21 cellular contexts compared by ENCODE assay signal in the genomic region with DNA sequence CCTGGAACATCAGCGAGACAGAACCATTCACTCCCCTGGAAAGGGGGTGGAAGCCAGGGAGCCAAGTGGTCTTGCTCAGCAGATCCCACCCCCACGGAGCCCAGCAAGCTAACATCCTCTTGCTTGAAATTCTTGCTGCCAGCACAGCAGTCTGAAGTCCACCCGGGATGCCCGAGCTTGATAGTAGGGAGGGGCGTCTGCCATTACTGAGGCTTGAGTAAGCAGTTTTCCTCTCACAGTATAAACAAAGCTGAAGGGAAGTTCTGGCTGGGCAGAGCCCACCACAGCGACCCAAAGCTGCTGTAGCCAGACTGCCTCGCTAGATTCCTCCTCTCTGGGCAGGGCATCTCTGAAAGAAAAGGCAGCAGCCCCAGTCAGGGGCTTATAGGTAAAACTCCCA.
DNase-seq lines count a peak whose midpoint lies in the region; TF ChIP-seq lines count a peak whose summit lies in the region.
"Had no signal": no experiment of that assay in that cellular context is flagged by ENCODE, and none has a peak within 500 bp of the region (broad histone marks: within the 10 kb centered on the region; RNA-seq: fewer than 3 reads in every experiment).

No MANE protein-coding gene starts in this region.

- H2BK15ac ChIP-seq in mesenchymal stem cell (ENCODE audit: low read depth, poor library complexity, severe bottlenecking) = no peak overlapping the region

- no peak overlapping the region for H3K9ac ChIP-seq in mesenchymal stem cell (ENCODE audit: low read length)

- H4K91ac ChIP-seq in mesenchymal stem cell (ENCODE audit: low read length) = peak overlapping the region; percentile 74

- peak overlapping the region; percentile 36 for H2AFZ ChIP-seq in mesenchymal stem cell (ENCODE audit: low read depth, low read length)

- in situ Hi-C loops in brain microvascular endothelial cell (cut with HindIII; ENCODE audit: low pct_ligation_motif_present, low sequenced_read_pairs) = no loop called here

- TF ChIP-seq CTCF in brain microvascular endothelial cell (IDR thresholded peaks at IDR 0.05; ENCODE audit: low read depth, low read length, missing control alignments) (no peak), RWPE1 (conservative IDR thresholded peaks at IDR 0.05; ENCODE audit: low read depth) (no peak), right atrium auricular region (IDR thresholded peaks at IDR 0.05) (no peak)

- H3K4me1 ChIP-seq in mesenchymal stem cell (ENCODE audit: control insufficient read depth, insufficient read depth, low read depth, low read length) (peaks cover 8% of the 10 kb centered on the region), right atrium auricular region (no peaks in the 10 kb centered on the region)
- H3K4me1 ChIP-seq: thyroid gland had no signal

- WGBS in mesenchymal stem cell = 36% methylated on average over 6 of the region's 7 CpGs

- H3K14ac ChIP-seq in mesenchymal stem cell (ENCODE audit: low read length in 2 of 2) = no peak overlapping the region

- H2BK5ac ChIP-seq in mesenchymal stem cell (ENCODE audit: low read depth, low read length, poor library complexity, severe bottlenecking) = no peak overlapping the region

- no peak overlapping the region for H3K4ac ChIP-seq in mesenchymal stem cell (ENCODE audit: low read depth in 1 of 2, low read length in 2 of 2)

- H3K79me1 ChIP-seq in mesenchymal stem cell (replicated peaks; ENCODE audit: low read length, poor library complexity, severe bottlenecking) = no peaks in the 10 kb centered on the region

- H2BK12ac ChIP-seq in mesenchymal stem cell (ENCODE audit: low read length in 2 of 2) = peak overlapping the region; percentile 45 to 69

- H3K27ac ChIP-seq in brain microvascular endothelial cell = no peak overlapping the region
- no peak overlapping the region for H3K27ac ChIP-seq in mesenchymal stem cell (ENCODE audit: low read length, poor library complexity, severe bottlenecking)
- no peak overlapping the region for H3K27ac ChIP-seq in RWPE1
- H3K27ac ChIP-seq in right atrium auricular region = no peak overlapping the region
- H3K27ac ChIP-seq: thyroid gland had no signal

- POLR2A ChIA-PET in RWPE1 (lab: Yijun Ruan, JAX; ENCODE audit: low non-redundant PET) = no interaction called here

- H2AK5ac ChIP-seq in mesenchymal stem cell (ENCODE audit: low read length, severe bottlenecking) = no peak overlapping the region

- H3K4me3 ChIP-seq in brain microvascular endothelial cell (ENCODE audit: low read depth, low read length) (no peak overlapping the region), mesenchymal stem cell (ENCODE audit: insufficient read depth in 1 of 2, low read depth in 1 of 2, low read length in 2 of 2) (no peak overlapping the region), right atrium auricular region (no peak overlapping the region)
- H3K4me3 ChIP-seq: thyroid gland had no signal

- peak overlapping the region; percentile 61 for H2BK120ac ChIP-seq in mesenchymal stem cell (ENCODE audit: low read depth, low read length)

- H3K9me3 ChIP-seq in mesenchymal stem cell (ENCODE audit: control insufficient read depth, low read length) = peaks cover 4% of the 10 kb centered on the region
- H3K9me3 ChIP-seq in right atrium auricular region = no peaks in the 10 kb centered on the region
- H3K9me3 ChIP-seq: thyroid gland had no signal

- DNase-seq in 8988T (peak; percentile 18), HT-29 (ENCODE audit: low spot score) (peak; percentile 14), brain microvascular endothelial cell (peak; percentile 37), mesenchymal stem cell (peak; percentile 55), RWPE1 (ENCODE audit: low spot score) (no peak), dermis blood vessel endothelial cell (no peak), right atrium auricular region (ENCODE audit: low spot score) (no peak), hypothalamus (lab: John Stamatoyannopoulos, UW) (no peak)
- DNase-seq: activated CD8-positive, alpha-beta T cell treated with anti-CD3 and anti-CD28 coated beads, Interleukin-2, amount 10 ng/mL, durations not matched to agents 7 days and 5 days; activated T-cell treated with anti-CD3 and anti-CD28 coated beads, Interleukin-2, amount 50 U/mL, for 72 hours; CD4-positive, alpha-beta T cell; DMS53; Karpas-422; mammary epithelial cell; naive thymus-derived CD4-positive, alpha-beta T cell; NCI-H1105; NCI-H2107; NCI-H524 treated with DMSO at 0.1 percent for 48 hours; SHP77; T-helper 1 cell; thyroid gland had no signal

- H3K27me3 ChIP-seq in brain microvascular endothelial cell (replicated peaks) (no peaks in the 10 kb centered on the region), mesenchymal stem cell (ENCODE audit: control insufficient read depth in 1 of 2, insufficient read depth in 1 of 2, low read length in 2 of 2) (no peaks in the 10 kb centered on the region), right atrium auricular region (no peaks in the 10 kb centered on the region)
- H3K27me3 ChIP-seq: thyroid gland had no signal

- no peaks in the 10 kb centered on the region for H3K36me3 ChIP-seq in brain microvascular endothelial cell (replicated peaks)
- H3K36me3 ChIP-seq in mesenchymal stem cell (ENCODE audit: control insufficient read depth in 1 of 2, insufficient read depth in 2 of 2, low read depth in 1 of 2, low read length in 2 of 2) = no peaks in the 10 kb centered on the region
- no peaks in the 10 kb centered on the region for H3K36me3 ChIP-seq in right atrium auricular region
- H3K36me3 ChIP-seq: thyroid gland had no signal

- peak overlapping the region; percentile 69 for H4K8ac ChIP-seq in mesenchymal stem cell (ENCODE audit: low read length)

- H3K23ac ChIP-seq in mesenchymal stem cell (ENCODE audit: low read length in 2 of 2) = no peak overlapping the region

- H3K18ac ChIP-seq in mesenchymal stem cell (ENCODE audit: low read depth in 1 of 2, low read length in 2 of 2) = peak overlapping the region; percentile 67 to 89

- H3K4me2 ChIP-seq in mesenchymal stem cell (ENCODE audit: low read length, poor library complexity, severe bottlenecking) = peak overlapping the region; percentile 13

- CTCF ChIA-PET in RWPE1 (lab: Yijun Ruan, JAX) = no interaction called here

Comparison
In these comparisons a context has a peak if more than half of its experiments do, and no peak if none do; other contexts are left out.
1. DNase-seq: peak in 8988T (single experiment), HT-29 (single experiment), brain microvascular endothelial cell (single experiment) and mesenchymal stem cell (single experiment); none in RWPE1 (single experiment), dermis blood vessel endothelial cell (single experiment), right atrium auricular region (single experiment) and hypothalamus (0 of 51).